ENCODE assay signal across 8 cellular contexts in the genomic region with DNA sequence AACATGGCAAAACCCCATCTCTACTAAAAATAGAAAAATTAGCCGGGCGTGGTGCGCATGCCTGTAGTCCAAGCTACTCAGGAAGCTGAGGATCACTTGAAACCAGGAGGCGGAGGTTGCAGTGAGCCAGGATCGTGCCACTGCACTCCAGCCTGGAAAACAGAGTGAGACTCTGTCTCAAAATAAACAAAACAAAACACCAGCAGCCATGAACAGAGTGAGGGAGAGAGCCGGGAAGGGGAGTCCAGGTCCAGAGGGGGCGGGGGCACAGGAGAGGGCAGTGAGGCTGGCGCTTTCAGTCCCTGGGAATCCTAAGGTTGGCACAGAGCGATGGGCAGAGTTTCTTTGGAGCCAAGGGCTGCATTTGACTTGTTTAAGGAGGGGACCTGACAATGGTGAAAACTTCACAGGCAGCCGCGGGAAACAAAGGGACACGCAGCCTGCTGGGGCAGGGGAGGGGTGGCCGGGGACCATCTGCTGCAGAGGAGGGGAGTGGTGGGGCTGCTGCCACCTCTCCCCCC. TPM values are rescaled to one million over a fixed set of nuclear protein-coding genes. Genes with fewer than 3 reads are reported as not detected.
DNase-seq lines count a peak whose midpoint lies in the region; ATAC-seq, FAIRE-seq and TF ChIP-seq lines count a peak whose summit lies in the region.

No MANE protein-coding gene starts in this region.

- peak overlapping the region; percentile 94 for H3K4me3 Mint-ChIP-seq in activated CD8-positive, alpha-beta memory T cell treated with anti-CD3 and anti-CD28 coated beads, Interleukin-2, amount 10 ng/mL, durations not matched to agents 7 days and 5 days
- peak overlapping the region; percentile 93 for H3K4me3 Mint-ChIP-seq in activated B cell treated with CpG ODN at 0.5 μM for 24 hours

- H3K27me3 ChIP-seq in layer of hippocampus (ENCODE audit: control insufficient read depth, insufficient read depth, low read length) (peaks cover 2% of the 10 kb centered on the region), subcutaneous abdominal adipose tissue (ENCODE audit: control insufficient read depth in 5 of 5, insufficient read depth in 4 of 5, low read length in 5 of 5) (peaks cover 9 to 44% (median 27%) of the 10 kb centered on the region in 5 donors)

- TF ChIP-seq CTCF in activated B cell treated with CpG ODN at 0.5 μM for 24 hours (IDR thresholded peaks at IDR 0.05) (no peak), omental fat pad (IDR thresholded peaks at IDR 0.05) (no peak)

- CTCF ChIA-PET in activated CD8-positive, alpha-beta memory T cell treated with anti-CD3 and anti-CD28 coated beads, Interleukin-2, amount 10 ng/mL, durations not matched to agents 7 days and 5 days (lab: Charles Lee) = interaction anchor here (1.5 to 4.2 kb wide), 3 partner anchors 11 to 223 kb away, joined by 4 to 34 read pairs (median 4); no protein-coding TSS in a partner anchor
- CTCF ChIA-PET in activated B cell treated with CpG ODN at 0.5 μM for 24 hours (lab: Charles Lee) = interaction anchor here (5.0 kb wide), 1 partner anchor 11 kb away, joined by 26 read pairs; no protein-coding TSS in a partner anchor

- H3K9me3 Mint-ChIP-seq in activated CD8-positive, alpha-beta memory T cell treated with anti-CD3 and anti-CD28 coated beads, Interleukin-2, amount 10 ng/mL, durations not matched to agents 7 days and 5 days (ENCODE audit: low read depth) = no peaks in the 10 kb centered on the region
- H3K9me3 Mint-ChIP-seq in activated B cell treated with CpG ODN at 0.5 μM for 24 hours = no peaks in the 10 kb centered on the region

- H3K9ac ChIP-seq in subcutaneous abdominal adipose tissue (ENCODE audit: low read length in 5 of 5) = peak overlapping the region in 2 of 5 donors; percentile 25 to 49

- POLR2A ChIA-PET in activated B cell treated with CpG ODN at 0.5 μM for 24 hours (lab: Charles Lee) = no interaction called here

- H3K36me3 Mint-ChIP-seq in activated CD8-positive, alpha-beta memory T cell treated with anti-CD3 and anti-CD28 coated beads, Interleukin-2, amount 10 ng/mL, durations not matched to agents 7 days and 5 days = peaks cover 30% of the 10 kb centered on the region
- peaks cover 46% of the 10 kb centered on the region for H3K36me3 Mint-ChIP-seq in activated B cell treated with CpG ODN at 0.5 μM for 24 hours (ENCODE audit: low read depth)

- peak overlapping the region; percentile 19 for H3K27ac ChIP-seq in layer of hippocampus (ENCODE audit: low read depth, low read length)
- peak overlapping the region; percentile 60 for H3K27ac ChIP-seq in subcutaneous abdominal adipose tissue (ENCODE audit: low read depth, low read length)

- intact Hi-C loops in activated B cell treated with CpG ODN at 0.5 μM for 24 hours (cut with micrococcal nuclease) = no loop called here

- H3K9me3 ChIP-seq in subcutaneous abdominal adipose tissue (ENCODE audit: control insufficient read depth in 5 of 5, low read length in 5 of 5) = no peaks in the 10 kb centered on the region

- H3K4me3 ChIP-seq in subcutaneous abdominal adipose tissue (ENCODE audit: low read depth in 1 of 5, low read length in 5 of 5) = peak overlapping the region in 2 of 5 donors; percentile 67

- peaks cover 48% of the 10 kb centered on the region for H3K4me1 Mint-ChIP-seq in activated CD8-positive, alpha-beta memory T cell treated with anti-CD3 and anti-CD28 coated beads, Interleukin-2, amount 10 ng/mL, durations not matched to agents 7 days and 5 days
- H3K4me1 Mint-ChIP-seq in activated B cell treated with CpG ODN at 0.5 μM for 24 hours = peaks cover 49% of the 10 kb centered on the region

- ATAC-seq in activated CD8-positive, alpha-beta memory T cell treated with anti-CD3 and anti-CD28 coated beads, Interleukin-2, amount 10 ng/mL, durations not matched to agents 7 days and 5 days = no peak
- no peak for ATAC-seq in activated B cell treated with CpG ODN at 0.5 μM for 24 hours (ENCODE audit: low read depth)
- no peak for ATAC-seq in omental fat pad (ENCODE audit: low FRiP score)

- peaks cover 0 to 17% (median 6%) of the 10 kb centered on the region in 5 donors for H3K36me3 ChIP-seq in subcutaneous abdominal adipose tissue (ENCODE audit: control insufficient read depth in 5 of 5, insufficient read depth in 5 of 5, low read length in 5 of 5)

- FAIRE-seq in RCC 7860 (lab: Jason Lieb, UNC) = no peak

- H3K27ac Mint-ChIP-seq in activated CD8-positive, alpha-beta memory T cell treated with anti-CD3 and anti-CD28 coated beads, Interleukin-2, amount 10 ng/mL, durations not matched to agents 7 days and 5 days = peak overlapping the region; percentile 88
- H3K27ac Mint-ChIP-seq in activated B cell treated with CpG ODN at 0.5 μM for 24 hours = peak overlapping the region; percentile 94

- H3K4me1 ChIP-seq in subcutaneous abdominal adipose tissue (ENCODE audit: control insufficient read depth in 5 of 5, insufficient read depth in 5 of 5, low read length in 5 of 5) = peaks cover 0 to 52% (median 36%) of the 10 kb centered on the region in 5 donors

- no peak for DNase-seq in activated CD8-positive, alpha-beta memory T cell treated with anti-CD3 and anti-CD28 coated beads, Interleukin-2, amount 10 ng/mL, durations not matched to agents 7 days and 5 days
- no peak for DNase-seq in activated CD8-positive, alpha-beta memory T cell treated with anti-CD3 and anti-CD28 coated beads, Interleukin-2, amount 50 U/mL, for 4 hours
- DNase-seq in activated B cell treated with CpG ODN at 0.5 μM for 24 hours (no peak), omental fat pad (ENCODE audit: low spot score) (no peak), RCC 7860 (ENCODE audit: low spot score) (no peak)
- no peak for DNase-seq in stimulated activated CD4-positive, alpha-beta T cell treated with anti-CD3 and anti-CD28 coated beads, Interleukin-15, amount 100 ng/mL, for 24 hours

- no peaks in the 10 kb centered on the region for H3K27me3 Mint-ChIP-seq in activated CD8-positive, alpha-beta memory T cell treated with anti-CD3 and anti-CD28 coated beads, Interleukin-2, amount 10 ng/mL, durations not matched to agents 7 days and 5 days
- no peaks in the 10 kb centered on the region for H3K27me3 Mint-ChIP-seq in activated B cell treated with CpG ODN at 0.5 μM for 24 hours

RNA-seq across cellular contexts. Expression of a gene that starts 2.5 kb away (rescaled TPM):
- 100 to 1,000 TPM; 196 to 220 TPM for total RNA-seq in activated CD8-positive, alpha-beta memory T cell treated with anti-CD3 and anti-CD28 coated beads, Interleukin-2, amount 10 ng/mL, durations not matched to agents 7 days and 5 days
- total RNA-seq in activated B cell treated with CpG ODN at 0.5 μM for 24 hours = 86.1 and 90.6 TPM in 2 replicates
- total RNA-seq in omental fat pad = 10 to 100 TPM; 16.0 to 64.2 (median 35.7) TPM

RNA-seq across cellular contexts. Expression of a gene that starts 35.6 kb away (rescaled TPM):
- total RNA-seq in activated CD8-positive, alpha-beta memory T cell treated with anti-CD3 and anti-CD28 coated beads, Interleukin-2, amount 10 ng/mL, durations not matched to agents 7 days and 5 days = under 1 TPM in 1 of 2 experiments, not detected in 1; 0.16 TPM
- total RNA-seq in activated B cell treated with CpG ODN at 0.5 μM for 24 hours = not detected in 2 replicates
- 10 to 100 TPM in 1 of 4 donors, 1 to 10 TPM in 3; 2.5 to 18.8 (median 4.8) TPM for total RNA-seq in omental fat pad

RNA-seq across cellular contexts. Expression of a gene that starts 56.4 kb away (rescaled TPM):
- under 1 TPM; 0.07 to 0.50 TPM for total RNA-seq in activated CD8-positive, alpha-beta memory T cell treated with anti-CD3 and anti-CD28 coated beads, Interleukin-2, amount 10 ng/mL, durations not matched to agents 7 days and 5 days
- not detected in 2 replicates for total RNA-seq in activated B cell treated with CpG ODN at 0.5 μM for 24 hours
- under 1 TPM in 1 of 4 donors, not detected in 3; 0.32 TPM for total RNA-seq in omental fat pad
